Comparison of ENCODE assay signal across 9 cellular contexts in the genomic region with DNA sequence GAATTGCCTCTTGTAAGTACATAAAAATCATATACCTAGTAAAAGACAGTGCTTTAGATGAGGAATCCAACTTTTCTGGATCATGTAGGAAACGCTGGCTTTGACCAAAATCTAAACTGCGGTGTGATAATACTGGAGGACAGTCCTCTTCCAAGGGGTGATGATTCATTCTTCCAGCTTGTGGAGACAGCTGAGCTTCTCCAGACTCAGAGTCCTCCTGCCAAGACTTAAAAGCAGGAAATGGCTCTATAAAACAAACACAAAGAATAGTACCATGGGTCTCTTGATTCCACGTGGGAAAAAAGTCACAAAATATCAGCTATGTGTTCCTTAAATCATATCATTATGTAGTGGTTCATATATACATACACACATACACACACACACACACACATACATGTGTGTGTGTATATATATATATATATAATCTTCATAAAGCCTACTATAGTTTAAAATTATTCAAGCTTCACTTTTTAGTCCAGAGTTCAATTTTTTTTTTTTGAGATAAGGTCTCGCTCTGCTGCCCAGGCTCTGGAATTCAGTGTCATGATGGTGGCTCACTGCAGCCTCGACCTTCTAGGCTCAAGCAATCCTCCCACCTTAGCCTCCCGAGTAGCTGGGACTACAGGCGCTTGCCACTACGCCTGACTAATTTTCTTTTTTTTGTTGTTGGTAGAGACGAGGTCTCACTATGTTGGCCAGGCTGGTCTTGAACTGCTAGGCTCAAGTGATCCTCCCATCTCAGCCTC.
DNase-seq lines count a peak whose midpoint lies in the region; ATAC-seq and TF ChIP-seq lines count a peak whose summit lies in the region.
"Had no signal": no experiment of that assay in that cellular context is flagged by ENCODE, and none has a peak within 500 bp of the region (broad histone marks: within the 10 kb centered on the region; RNA-seq: fewer than 3 reads in every experiment).

No MANE protein-coding gene starts in this region.

- H3K4me1 ChIP-seq in psoas muscle, result peaks cover 12% of the 10 kb centered on the region

- DNase-seq in DMS53 (lab: John Stamatoyannopoulos, UW), result peak; percentile 66
- peak; percentile 98 for DNase-seq in fibroblast of villous mesenchyme (ENCODE audit: low read depth)
- no peak for DNase-seq in psoas muscle
- no peak for DNase-seq in activated effector memory CD4-positive, alpha-beta T cell treated with Interleukin-2 at 50 U/mL for 16 hours
- DNase-seq in NCI-H1436 (lab: John Stamatoyannopoulos, UW), result no peak
- no peak for DNase-seq in NCI-H1930 (lab: John Stamatoyannopoulos, UW)
- DNase-seq: NCI-H748 treated with DMSO at 0.1 percent for 48 hours had no signal

- peak overlapping the region; percentile 29 for H3K4me3 ChIP-seq in fibroblast of villous mesenchyme (ENCODE audit: low read depth, low read length)
- H3K4me3 ChIP-seq in psoas muscle, result no peak overlapping the region

- TF ChIP-seq CTCF in fibroblast of villous mesenchyme (IDR thresholded peaks at IDR 0.05; ENCODE audit: insufficient read depth, low read depth, low read length), result no peak
- no peak for TF ChIP-seq CTCF in psoas muscle (IDR thresholded peaks at IDR 0.05)

- peak overlapping the region; percentile 72 for H3K27ac ChIP-seq in psoas muscle

- intact Hi-C loops in psoas muscle (cut with DNase I), result loop anchor here in 1 of 2 donors (10.0 kb wide), 1 partner anchor 60 kb away; no protein-coding TSS in a partner anchor

- ATAC-seq in SK-N-SH treated with all-trans-retinoic acid at 6 μM for 48 hours (peak; percentile 92), psoas muscle (peak; percentile 86 to 93 (median 92)), GM19324 (IDR thresholded peaks at IDR 0.05; ENCODE audit: low FRiP score, unreplicated experiment) (no peak)

- H3K36me3 ChIP-seq in psoas muscle (ENCODE audit: insufficient read depth in 1 of 2, low read depth in 1 of 2), result peaks cover 0 to 73% of the 10 kb centered on the region in 2 donors

- WGBS in psoas muscle, 3 donors, result 70% methylated on average over 9 of the region's 9 CpGs

- no peaks in the 10 kb centered on the region for H3K9me3 ChIP-seq in psoas muscle

- no peaks in the 10 kb centered on the region for H3K27me3 ChIP-seq in psoas muscle (ENCODE audit: insufficient read depth in 3 of 3, low read length in 2 of 3)

TF ChIP-seq in SK-N-SH treated with all-trans-retinoic acid at 6 μM for 48 hours, 23 proteins besides CTCF, POLR2A, EP300 and RAD21:
- TF ChIP-seq BACH2 (CRISPR knock-in tag; IDR thresholded peaks at IDR 0.05; ENCODE audit: borderline replicate concordance) (no peak), TCF4 (CRISPR knock-in tag; IDR thresholded peaks at IDR 0.05; ENCODE audit: borderline replicate concordance) (peak; percentile 43), ZC3H10 (CRISPR knock-in tag; IDR thresholded peaks at IDR 0.05) (0 out of 2 replicates have a peak, but pooled peaks have one; percentile 18), TOX (CRISPR knock-in tag; IDR thresholded peaks at IDR 0.05; ENCODE audit: borderline replicate concordance) (peak; percentile 58; the same call in 1 of the 2 replicates), ISL1 (CRISPR knock-in tag; IDR thresholded peaks at IDR 0.05) (peak; percentile 96), CSDC2 (CRISPR knock-in tag; IDR thresholded peaks at IDR 0.05) (no peak), RARB (CRISPR knock-in tag; IDR thresholded peaks at IDR 0.05) (no peak)
- TF ChIP-seq, protein P1, sequence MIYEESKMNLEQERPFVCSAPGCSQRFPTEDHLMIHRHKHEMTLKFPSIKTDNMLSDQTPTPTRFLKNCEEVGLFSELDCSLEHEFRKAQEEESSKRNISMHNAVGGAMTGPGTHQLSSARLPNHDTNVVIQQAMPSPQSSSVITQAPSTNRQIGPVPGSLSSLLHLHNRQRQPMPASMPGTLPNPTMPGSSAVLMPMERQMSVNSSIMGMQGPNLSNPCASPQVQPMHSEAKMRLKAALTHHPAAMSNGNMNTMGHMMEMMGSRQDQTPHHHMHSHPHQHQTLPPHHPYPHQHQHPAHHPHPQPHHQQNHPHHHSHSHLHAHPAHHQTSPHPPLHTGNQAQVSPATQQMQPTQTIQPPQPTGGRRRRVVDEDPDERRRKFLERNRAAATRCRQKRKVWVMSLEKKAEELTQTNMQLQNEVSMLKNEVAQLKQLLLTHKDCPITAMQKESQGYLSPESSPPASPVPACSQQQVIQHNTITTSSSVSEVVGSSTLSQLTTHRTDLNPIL (CRISPR knock-in tag; IDR thresholded peaks at IDR 0.05; ENCODE audit: low read depth), result no peak; the same call in 1 of the 2 replicates
TF ChIP-seq in SK-N-SH treated with all-trans-retinoic acid at 6 μM for 48 hours: peak in this region for 4.

Comparison
In these comparisons a context has a peak if more than half of its experiments do, and no peak if none do; other contexts are left out.
1. DNase-seq: peak in DMS53 (single experiment) and fibroblast of villous mesenchyme (single experiment); none in psoas muscle (0 of 2), activated effector memory CD4-positive, alpha-beta T cell treated with Interleukin-2 at 50 U/mL for 16 hours (single experiment), NCI-H1436 (single experiment) and NCI-H1930 (0 of 2).